2 cellular contexts compared by ENCODE assay signal in the genomic region with DNA sequence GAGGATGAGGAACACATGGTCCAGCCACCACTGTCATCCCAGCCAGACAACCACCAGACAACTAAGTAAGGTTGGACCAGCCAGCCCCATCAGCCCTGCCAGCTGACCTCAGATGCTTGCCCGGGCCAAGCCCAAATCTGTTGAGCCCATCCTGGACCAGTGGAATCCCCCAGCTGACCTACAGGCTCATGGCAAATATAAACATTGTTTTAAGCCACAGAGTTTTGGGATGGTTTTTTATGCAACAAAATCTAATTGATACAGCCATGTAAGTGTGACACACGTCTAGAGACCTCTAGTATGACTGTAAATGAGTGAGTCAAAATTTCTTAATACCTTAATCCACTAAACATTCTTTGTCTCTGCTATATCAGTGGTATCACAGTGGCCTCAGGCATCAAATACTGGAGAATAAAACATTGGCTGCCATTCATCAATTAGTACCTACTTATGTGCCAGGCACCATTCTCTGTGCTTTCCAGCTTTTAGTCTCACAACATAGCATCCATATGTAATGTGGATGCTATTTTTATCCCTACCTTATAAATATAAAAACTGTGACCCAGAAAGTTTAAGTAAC.
TF ChIP-seq lines count a peak whose summit lies in the region.

No MANE protein-coding gene starts in this region.

TF ChIP-seq in A549, 52 proteins besides CTCF, POLR2A, EP300 and RAD21 (continued from another document):
- TF ChIP-seq HOXB13 (CRISPR knock-in tag; IDR thresholded peaks at IDR 0.05; ENCODE audit: low read depth) (no peak), EHF (CRISPR knock-in tag; IDR thresholded peaks at IDR 0.05) (no peak), FOSL2 (IDR thresholded peaks at IDR 0.05) (no peak), FOSL2 (CRISPR knock-in tag; IDR thresholded peaks at IDR 0.05) (no peak), ZNF302 (CRISPR knock-in tag; IDR thresholded peaks at IDR 0.05) (no peak), RFX5 (IDR thresholded peaks at IDR 0.05) (no peak)

TF ChIP-seq in IMR-90, 13 proteins besides CTCF, POLR2A, EP300 and RAD21:
- TF ChIP-seq, protein P1, sequence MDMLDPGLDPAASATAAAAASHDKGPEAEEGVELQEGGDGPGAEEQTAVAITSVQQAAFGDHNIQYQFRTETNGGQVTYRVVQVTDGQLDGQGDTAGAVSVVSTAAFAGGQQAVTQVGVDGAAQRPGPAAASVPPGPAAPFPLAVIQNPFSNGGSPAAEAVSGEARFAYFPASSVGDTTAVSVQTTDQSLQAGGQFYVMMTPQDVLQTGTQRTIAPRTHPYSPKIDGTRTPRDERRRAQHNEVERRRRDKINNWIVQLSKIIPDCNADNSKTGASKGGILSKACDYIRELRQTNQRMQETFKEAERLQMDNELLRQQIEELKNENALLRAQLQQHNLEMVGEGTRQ (IDR thresholded peaks at IDR 0.05; ENCODE audit: low read depth, low read length): no peak
- TF ChIP-seq NFE2L2 (IDR thresholded peaks at IDR 0.05; ENCODE audit: low read depth, low read length): no peak
- TF ChIP-seq CHD1 (IDR thresholded peaks at IDR 0.05; ENCODE audit: low read depth, low read length): no peak
- no peak for TF ChIP-seq CEBPB (IDR thresholded peaks at IDR 0.05; ENCODE audit: low read depth, low read length)
- no peak for TF ChIP-seq MAZ (IDR thresholded peaks at IDR 0.05; ENCODE audit: borderline replicate concordance, low read depth, low read length)
- TF ChIP-seq, protein P2, sequence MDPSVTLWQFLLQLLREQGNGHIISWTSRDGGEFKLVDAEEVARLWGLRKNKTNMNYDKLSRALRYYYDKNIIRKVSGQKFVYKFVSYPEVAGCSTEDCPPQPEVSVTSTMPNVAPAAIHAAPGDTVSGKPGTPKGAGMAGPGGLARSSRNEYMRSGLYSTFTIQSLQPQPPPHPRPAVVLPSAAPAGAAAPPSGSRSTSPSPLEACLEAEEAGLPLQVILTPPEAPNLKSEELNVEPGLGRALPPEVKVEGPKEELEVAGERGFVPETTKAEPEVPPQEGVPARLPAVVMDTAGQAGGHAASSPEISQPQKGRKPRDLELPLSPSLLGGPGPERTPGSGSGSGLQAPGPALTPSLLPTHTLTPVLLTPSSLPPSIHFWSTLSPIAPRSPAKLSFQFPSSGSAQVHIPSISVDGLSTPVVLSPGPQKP (IDR thresholded peaks at IDR 0.05; ENCODE audit: borderline replicate concordance, low read depth, low read length): no peak
- TF ChIP-seq RCOR1 (IDR thresholded peaks at IDR 0.05; ENCODE audit: insufficient replicate concordance, low read length): no peak
- TF ChIP-seq MXI1 (IDR thresholded peaks at IDR 0.05; ENCODE audit: borderline replicate concordance, low read depth, low read length): no peak
- TF ChIP-seq FOS (IDR thresholded peaks at IDR 0.05; ENCODE audit: low read depth, low read length): no peak
- TF ChIP-seq SMC3 (IDR thresholded peaks at IDR 0.05; ENCODE audit: low read depth, low read length): no peak
- TF ChIP-seq RFX5 (IDR thresholded peaks at IDR 0.05; ENCODE audit: low read depth, low read length): no peak
- TF ChIP-seq MAFK (IDR thresholded peaks at IDR 0.05; ENCODE audit: low read depth, low read length): no peak
- no peak for TF ChIP-seq BHLHE40 (IDR thresholded peaks at IDR 0.05; ENCODE audit: low read depth, low read length)
